Comparison of ENCODE assay signal across 1 cellular context in genomic region chr19:46402725-46403124, GRCh38.
TF ChIP-seq lines count a peak whose summit lies in the region.

No MANE protein-coding gene starts in this region.

TF ChIP-seq in HEK293, 187 proteins besides CTCF, POLR2A, EP300 and RAD21 (continued from another document):
- TF ChIP-seq ZNF639 (tag by site-specific recombination; IDR thresholded peaks at IDR 0.05), result no peak
- TF ChIP-seq GLIS1 (tag by site-specific recombination; IDR thresholded peaks at IDR 0.05), result 0 out of 2 replicates have a peak, but pooled peaks have one; percentile 19
- TF ChIP-seq ZNF623 (tag by site-specific recombination; IDR thresholded peaks at IDR 0.05), result peak; percentile 99
- 0 out of 2 replicates have a peak, but pooled peaks have one; percentile 33 for TF ChIP-seq ZNF580 (tag by site-specific recombination; IDR thresholded peaks at IDR 0.05)
TF ChIP-seq in HEK293: peak in this region for 6.
